18 cellular contexts compared by ENCODE assay signal in the genomic region with DNA sequence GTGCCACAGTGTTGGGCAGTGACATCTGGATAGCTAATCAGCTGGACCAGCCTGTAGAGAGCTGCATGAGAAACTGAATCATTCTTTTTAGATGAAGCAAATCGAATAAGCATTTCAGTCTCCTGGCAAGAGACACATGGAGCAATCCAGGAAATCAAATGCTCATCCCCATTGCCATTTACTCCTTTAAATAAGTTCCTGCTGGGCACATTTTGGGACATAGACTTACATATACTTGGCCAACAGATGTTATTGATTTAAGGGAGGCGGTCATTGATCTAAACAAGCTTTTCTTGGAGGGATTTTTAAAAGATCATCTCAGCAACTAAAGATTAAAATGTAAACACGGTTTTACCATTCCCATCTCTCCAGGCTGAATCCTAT.
DNase-seq lines count a peak whose midpoint lies in the region; ATAC-seq, FAIRE-seq and TF ChIP-seq lines count a peak whose summit lies in the region.
"Had no signal": no experiment of that assay in that cellular context is flagged by ENCODE, and none has a peak within 500 bp of the region (broad histone marks: within the 10 kb centered on the region; RNA-seq: fewer than 3 reads in every experiment).

No MANE protein-coding gene starts in this region.

- DNase-seq in AG09319 (ENCODE audit: extremely low read depth, low read depth) (peak; percentile 47), adipocyte (ENCODE audit: low read depth) (peak; percentile 30), fibroblast of peridontal ligament (ENCODE audit: extremely low read depth) (peak; percentile 77), kidney (no peak), NCI-H146 treated with DMSO at 0.1 percent for 48 hours (lab: John Stamatoyannopoulos, UW; ENCODE audit: unreplicated experiment) (no peak)
- no peak for DNase-seq in CD8-positive, alpha-beta memory T cell
- DNase-seq: 8988T; CD4-positive, alpha-beta T cell; DMS153; DMS79; GDM1; HCEC 1CT had no signal

- H3K36me3 Mint-ChIP-seq in CD8-positive, alpha-beta memory T cell: peaks cover 0 to 3% (median 0%) of the 10 kb centered on the region in 3 donors

- peaks cover 6 to 10% of the 10 kb centered on the region in 2 donors for H3K27me3 Mint-ChIP-seq in CD8-positive, alpha-beta memory T cell

- H3K27me3 ChIP-seq in CD8-positive, alpha-beta memory T cell (ENCODE audit: insufficient read depth, low read length, poor library complexity, severe bottlenecking): no peaks in the 10 kb centered on the region
- peaks cover 6% of the 10 kb centered on the region for H3K27me3 ChIP-seq in adipocyte (replicated peaks; ENCODE audit: control insufficient read depth, insufficient read depth, low read length)

- ATAC-seq in HG03280 (IDR thresholded peaks at IDR 0.05; ENCODE audit: unreplicated experiment): no peak
- ATAC-seq: GM23338 had no signal

- H3K9me3 Mint-ChIP-seq in CD8-positive, alpha-beta memory T cell: peaks cover 0 to 2% (median 0%) of the 10 kb centered on the region in 5 donors
- H3K9me3 Mint-ChIP-seq: CD4-positive, alpha-beta T cell had no signal

- no peak for FAIRE-seq in kidney (lab: Jason Lieb, UNC)
- FAIRE-seq: GM12892, H54 had no signal

- POLR2A ChIA-PET in CD8-positive, alpha-beta memory T cell (lab: Charles Lee): no interaction called here

- no peaks in the 10 kb centered on the region for H3K36me3 ChIP-seq in CD8-positive, alpha-beta memory T cell (ENCODE audit: insufficient read depth, low read length)
- H3K36me3 ChIP-seq in adipocyte (ENCODE audit: control insufficient read depth, insufficient read depth, low read length, severe bottlenecking) (no peaks in the 10 kb centered on the region), kidney (ENCODE audit: control insufficient read depth in 1 of 2, insufficient read depth in 2 of 2, low read length in 2 of 2) (no peaks in the 10 kb centered on the region)

- no peak overlapping the region for H3K4me3 Mint-ChIP-seq in CD8-positive, alpha-beta memory T cell
- H3K4me3 Mint-ChIP-seq: CD4-positive, alpha-beta T cell; GM23338 had no signal

- intact Hi-C loops in kidney (cut with DNase I): no loop called here

- peak overlapping the region; percentile 60 for H3K27ac ChIP-seq in CD8-positive, alpha-beta memory T cell (ENCODE audit: low read depth, low read length)
- H3K27ac ChIP-seq in kidney (ENCODE audit: low read depth in 2 of 2, low read length in 2 of 2): no peak overlapping the region
- H3K27ac ChIP-seq: C4-2B, HL-60 had no signal

- TF ChIP-seq CTCF in AG09319 (IDR thresholded peaks at IDR 0.05; ENCODE audit: low read depth, low read length): no peak
- no peak for TF ChIP-seq CTCF in kidney (IDR thresholded peaks at IDR 0.05; ENCODE audit: borderline replicate concordance, extremely low read depth, insufficient read depth)

- H3K4me3 ChIP-seq in CD8-positive, alpha-beta memory T cell (ENCODE audit: low read length): no peak overlapping the region
- H3K4me3 ChIP-seq in adipocyte (ENCODE audit: low read length) (no peak overlapping the region), kidney (ENCODE audit: low read length in 2 of 2) (no peak overlapping the region)
- H3K4me3 ChIP-seq: GM23338 had no signal

- CTCF ChIA-PET in CD8-positive, alpha-beta memory T cell (lab: Charles Lee): no interaction called here

- H3K4me1 Mint-ChIP-seq in CD8-positive, alpha-beta memory T cell: no peaks in the 10 kb centered on the region
- H3K4me1 Mint-ChIP-seq: GM23338 had no signal

- no peak overlapping the region for H3K27ac Mint-ChIP-seq in CD8-positive, alpha-beta memory T cell
- H3K27ac Mint-ChIP-seq: CD4-positive, alpha-beta T cell; GM23338 had no signal

- H3K9ac ChIP-seq in adipocyte (ENCODE audit: low read length): no peak overlapping the region
- H3K9ac ChIP-seq in kidney (ENCODE audit: low read length in 2 of 2): no peak overlapping the region

- H3K9me3 ChIP-seq in CD8-positive, alpha-beta memory T cell (ENCODE audit: low read length): no peaks in the 10 kb centered on the region
- H3K9me3 ChIP-seq in adipocyte (ENCODE audit: control insufficient read depth, low read length): no peaks in the 10 kb centered on the region
- no peaks in the 10 kb centered on the region for H3K9me3 ChIP-seq in kidney (ENCODE audit: control insufficient read depth in 1 of 2, low read length in 2 of 2)

- no peaks in the 10 kb centered on the region for H3K4me1 ChIP-seq in CD8-positive, alpha-beta memory T cell (ENCODE audit: insufficient read depth, low read length)
- peaks cover 10% of the 10 kb centered on the region for H3K4me1 ChIP-seq in adipocyte (ENCODE audit: control insufficient read depth, insufficient read depth, low read length)
- no peaks in the 10 kb centered on the region for H3K4me1 ChIP-seq in kidney (ENCODE audit: control insufficient read depth in 1 of 2, insufficient read depth in 1 of 2, low read depth in 1 of 2, low read length in 2 of 2)

Comparison
In these comparisons a context has a peak if more than half of its experiments do, and no peak if none do; other contexts are left out.
1. DNase-seq: peak in AG09319 (single experiment), adipocyte (single experiment) and fibroblast of peridontal ligament (single experiment); none in CD8-positive, alpha-beta memory T cell (0 of 5), kidney (single experiment) and NCI-H146 treated with DMSO at 0.1 percent for 48 hours (single experiment).